In the genomic region with DNA sequence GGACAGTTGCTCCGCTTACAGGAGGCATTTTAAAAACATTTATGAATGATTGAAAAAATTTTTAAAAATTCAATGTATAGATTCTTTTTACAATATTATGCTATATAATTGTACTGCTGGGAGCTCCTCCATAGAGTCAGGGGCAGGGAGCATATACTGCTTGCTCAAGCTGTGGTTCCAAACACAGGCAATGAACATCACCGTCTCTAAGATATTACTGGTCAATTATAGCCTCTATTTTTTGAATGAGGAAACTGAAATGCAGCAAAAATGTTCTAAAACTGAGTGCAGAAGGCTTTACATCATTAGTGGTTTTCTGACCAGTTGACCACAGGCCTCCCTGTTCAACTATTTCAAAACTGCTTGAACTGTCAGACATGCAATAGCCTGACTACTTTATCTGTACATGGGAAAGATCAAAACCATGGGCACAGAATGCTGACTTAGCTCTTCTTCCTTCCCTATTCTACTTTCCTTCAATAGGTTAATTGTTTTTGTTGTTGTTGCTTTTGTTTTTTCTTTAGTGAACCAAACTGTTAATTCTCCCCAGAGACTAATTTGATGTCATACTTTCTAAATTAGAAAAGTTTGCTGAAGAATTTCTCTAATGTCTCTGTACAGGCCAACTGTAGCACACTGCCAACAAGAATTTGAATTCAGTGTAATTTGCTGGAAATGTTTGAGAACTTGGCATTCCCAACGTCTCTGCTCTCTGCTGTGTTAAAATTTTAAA, we compare ENCODE assay signal across 11 cellular contexts.
A peak's percentile ranks its signal among the peaks of the same experiment; 100 is the strongest.
DNase-seq lines count a peak whose midpoint lies in the region; ATAC-seq and TF ChIP-seq lines count a peak whose summit lies in the region.
"Had no signal": no experiment of that assay in that cellular context is flagged by ENCODE, and none has a peak within 500 bp of the region (broad histone marks: within the 10 kb centered on the region; RNA-seq: fewer than 3 reads in every experiment).

No MANE protein-coding gene starts in this region.

- H3K4me1 Mint-ChIP-seq in stimulated activated naive B cell treated with anti-CD40 and anti-IgM and Interleukin-4, amounts not matched to agents 10 μg/mL and 1 μg/mL and 100 μg/mL, for 72 hours, result peaks cover 0 to 2% of the 10 kb centered on the region in 2 donors
- H3K4me1 Mint-ChIP-seq: activated T-helper 17 cell treated with anti-CD3 and anti-CD28 coated beads, Interleukin-2, amount 50 U/mL, for 72 hours had no signal

- no peak overlapping the region for H3K27ac Mint-ChIP-seq in stimulated activated naive B cell treated with anti-CD40 and anti-IgM and Interleukin-4, amounts not matched to agents 10 μg/mL and 1 μg/mL and 100 μg/mL, for 72 hours
- H3K27ac Mint-ChIP-seq: activated T-helper 17 cell treated with anti-CD3 and anti-CD28 coated beads, Interleukin-2, amount 50 U/mL, for 72 hours had no signal

- peaks cover 23 to 25% of the 10 kb centered on the region in 2 donors for H3K9me3 Mint-ChIP-seq in stimulated activated naive B cell treated with anti-CD40 and anti-IgM and Interleukin-4, amounts not matched to agents 10 μg/mL and 1 μg/mL and 100 μg/mL, for 72 hours

- in situ Hi-C loops in ACHN (cut with HindIII; ENCODE audit: low pct_ligation_motif_present, low pct_unique_long_range_greater_than_20kb, low sequenced_read_pairs), result no loop called here

- ATAC-seq in omental fat pad (ENCODE audit: low FRiP score), result peak; percentile 68
- no peak for ATAC-seq in GM21619 (IDR thresholded peaks at IDR 0.05; ENCODE audit: unreplicated experiment)
- ATAC-seq in stimulated activated naive B cell treated with anti-CD40 and anti-IgM and Interleukin-4, amounts not matched to agents 10 μg/mL and 1 μg/mL and 100 μg/mL, for 72 hours (replicated peaks), result no peak
- no peak for ATAC-seq in GM18909 (IDR thresholded peaks at IDR 0.05; ENCODE audit: poor library complexity, unreplicated experiment)
- ATAC-seq: activated T-helper 17 cell treated with anti-CD3 and anti-CD28 coated beads, Interleukin-2, amount 50 U/mL, for 72 hours had no signal

- peak; percentile 28 for DNase-seq in ACHN
- DNase-seq in OCI-M1 (lab: John Stamatoyannopoulos, UW), result peak; percentile 100
- peak; percentile 97 for DNase-seq in fibroblast of mammary gland (ENCODE audit: low read depth)
- no peak for DNase-seq in omental fat pad (ENCODE audit: low spot score)
- no peak for DNase-seq in stimulated activated naive B cell treated with anti-CD40 and anti-IgM and Interleukin-4, amounts not matched to agents 10 μg/mL and 1 μg/mL and 100 μg/mL, for 72 hours
- no peak for DNase-seq in dermis blood vessel endothelial cell
- DNase-seq: NCI-H1436 treated with DMSO at 0.1 percent for 48 hours, ovary had no signal

- H3K4me3 Mint-ChIP-seq in stimulated activated naive B cell treated with anti-CD40 and anti-IgM and Interleukin-4, amounts not matched to agents 10 μg/mL and 1 μg/mL and 100 μg/mL, for 72 hours, result no peak overlapping the region
- H3K4me3 Mint-ChIP-seq: activated T-helper 17 cell treated with anti-CD3 and anti-CD28 coated beads, Interleukin-2, amount 50 U/mL, for 72 hours had no signal

- H3K36me3 Mint-ChIP-seq in stimulated activated naive B cell treated with anti-CD40 and anti-IgM and Interleukin-4, amounts not matched to agents 10 μg/mL and 1 μg/mL and 100 μg/mL, for 72 hours, result no peaks in the 10 kb centered on the region

- no peaks in the 10 kb centered on the region for H3K27me3 Mint-ChIP-seq in stimulated activated naive B cell treated with anti-CD40 and anti-IgM and Interleukin-4, amounts not matched to agents 10 μg/mL and 1 μg/mL and 100 μg/mL, for 72 hours
- H3K27me3 Mint-ChIP-seq: activated T-helper 17 cell treated with anti-CD3 and anti-CD28 coated beads, Interleukin-2, amount 50 U/mL, for 72 hours had no signal

- H3K4me3 ChIP-seq in fibroblast of mammary gland (ENCODE audit: control insufficient read depth, low read depth, low read length), result no peak overlapping the region
- H3K4me3 ChIP-seq: ovary had no signal

- TF ChIP-seq CTCF in fibroblast of mammary gland (conservative IDR thresholded peaks at IDR 0.05; ENCODE audit: control insufficient read depth, insufficient read depth, low read depth, low read length) (no peak), omental fat pad (IDR thresholded peaks at IDR 0.05) (no peak)

Comparison
In these comparisons a context has a peak if more than half of its experiments do, and no peak if none do; other contexts are left out.
1. DNase-seq: peak in ACHN (single experiment), OCI-M1 (single experiment) and fibroblast of mammary gland (single experiment); none in omental fat pad (single experiment), stimulated activated naive B cell treated with anti-CD40 and anti-IgM and Interleukin-4, amounts not matched to agents 10 μg/mL and 1 μg/mL and 100 μg/mL, for 72 hours (single experiment) and dermis blood vessel endothelial cell (single experiment).